ENCODE assay signal across 26 cellular contexts in genomic region chr1:198856601-198857000, GRCh38.
DNase-seq lines count a peak whose midpoint lies in the region; ATAC-seq and TF ChIP-seq lines count a peak whose summit lies in the region.
"Had no signal": no experiment of that assay in that cellular context is flagged by ENCODE, and none has a peak within 500 bp of the region (broad histone marks: within the 10 kb centered on the region; RNA-seq: fewer than 3 reads in every experiment).

No MANE protein-coding gene starts in this region.

- H3K4me3 ChIP-seq in SK-N-MC (no peak overlapping the region), mesenchymal stem cell (ENCODE audit: insufficient read depth in 1 of 2, low read depth in 1 of 2, low read length in 2 of 2) (no peak overlapping the region), dorsolateral prefrontal cortex (no peak overlapping the region)
- H3K4me3 ChIP-seq: GM23338 had no signal

- peak overlapping the region; percentile 28 for H3K27ac Mint-ChIP-seq in activated CD8-positive, alpha-beta T cell treated with anti-CD3 and anti-CD28 coated beads, Interleukin-2, amount 10 ng/mL, durations not matched to agents 7 days and 5 days
- no peak overlapping the region for H3K27ac Mint-ChIP-seq in activated CD8-positive, alpha-beta T cell treated with anti-CD3 and anti-CD28 coated beads for 36 hours
- H3K27ac Mint-ChIP-seq: CD8-positive, alpha-beta memory T cell; GM23338; H9; HFFc6; IgD-negative memory B cell had no signal

- H3K9me3 Mint-ChIP-seq in activated CD8-positive, alpha-beta T cell treated with anti-CD3 and anti-CD28 coated beads, Interleukin-2, amount 10 ng/mL, durations not matched to agents 7 days and 5 days (ENCODE audit: insufficient read depth), result no peaks in the 10 kb centered on the region
- H3K9me3 Mint-ChIP-seq in activated CD8-positive, alpha-beta T cell treated with anti-CD3 and anti-CD28 coated beads for 36 hours, result no peaks in the 10 kb centered on the region
- H3K9me3 Mint-ChIP-seq: CD8-positive, alpha-beta memory T cell; GM23338; H9; HFFc6; IgD-negative memory B cell had no signal

- 2% methylated on average over 2 of the region's 2 CpGs for WGBS in mesenchymal stem cell

- H3K36me3 Mint-ChIP-seq in activated CD8-positive, alpha-beta T cell treated with anti-CD3 and anti-CD28 coated beads, Interleukin-2, amount 10 ng/mL, durations not matched to agents 7 days and 5 days (ENCODE audit: low read depth), result peaks cover 55% of the 10 kb centered on the region
- H3K36me3 Mint-ChIP-seq in activated CD8-positive, alpha-beta T cell treated with anti-CD3 and anti-CD28 coated beads for 36 hours (ENCODE audit: low read depth), result peaks cover 16% of the 10 kb centered on the region

- H3K79me1 ChIP-seq in mesenchymal stem cell (replicated peaks; ENCODE audit: low read length, poor library complexity, severe bottlenecking), result peaks cover 8% of the 10 kb centered on the region

- H3K9me3 ChIP-seq in SK-N-MC (ENCODE audit: low read depth, low read length), result no peaks in the 10 kb centered on the region; the same call in 1 of the 2 replicates
- no peaks in the 10 kb centered on the region for H3K9me3 ChIP-seq in mesenchymal stem cell (ENCODE audit: control insufficient read depth, low read length)
- H3K9me3 ChIP-seq: BE2C had no signal

- no peak for DNase-seq in activated CD8-positive, alpha-beta T cell treated with anti-CD3 and anti-CD28 coated beads, Interleukin-2, amount 10 ng/mL, durations not matched to agents 7 days and 5 days
- no peak for DNase-seq in activated CD8-positive, alpha-beta T cell treated with anti-CD3 and anti-CD28 coated beads for 36 hours
- DNase-seq in SK-N-MC (ENCODE audit: low read depth, low spot score) (no peak), mesenchymal stem cell (peak; percentile 55), dorsolateral prefrontal cortex (no peak), ureter (ENCODE audit: low spot score) (no peak), NOMO-1 (lab: John Stamatoyannopoulos, UW; ENCODE audit: unreplicated experiment in 2 of 2) (no peak)
- no peak for DNase-seq in activated CD4-positive, alpha-beta T cell treated with anti-CD3 and anti-CD28 coated beads, Interleukin-2, amount 50 U/mL, for 1 hour
- DNase-seq: BE2C; CD8-positive, alpha-beta memory T cell; DMS153; H9; HFFc6; MM.1S; NCI-H1694; NCI-H2081; NCI-H2227 treated with DMSO at 0.1 percent for 48 hours; NCI-H526 treated with DMSO at 0.1 percent for 48 hours; SHP77 had no signal

- POLR2A ChIA-PET in activated CD8-positive, alpha-beta T cell treated with anti-CD3 and anti-CD28 coated beads, Interleukin-2, amount 10 ng/mL, durations not matched to agents 7 days and 5 days (lab: Charles Lee), result no interaction called here
- POLR2A ChIA-PET in activated CD8-positive, alpha-beta T cell treated with anti-CD3 and anti-CD28 coated beads for 36 hours (lab: Charles Lee), result no interaction called here

- intact Hi-C loops in activated CD8-positive, alpha-beta T cell treated with anti-CD3 and anti-CD28 coated beads for 36 hours (cut with micrococcal nuclease), result no loop called here
- intact Hi-C loops in dorsolateral prefrontal cortex (cut with DNase I), result no loop called here

- H3K4ac ChIP-seq in mesenchymal stem cell (ENCODE audit: low read depth in 1 of 2, low read length in 2 of 2), result no peak overlapping the region

- H2BK12ac ChIP-seq in mesenchymal stem cell (ENCODE audit: low read length in 2 of 2), result no peak overlapping the region

- no peak overlapping the region for H2BK5ac ChIP-seq in mesenchymal stem cell (ENCODE audit: low read depth, low read length, poor library complexity, severe bottlenecking)

- H3K27ac ChIP-seq in SK-N-MC (peak overlapping the region; percentile 26; the same call in 1 of the 2 replicates), mesenchymal stem cell (ENCODE audit: low read length, poor library complexity, severe bottlenecking) (no peak overlapping the region), dorsolateral prefrontal cortex (peak overlapping the region in 4 of 59 donors; percentile 10 to 65 (median 50))
- H3K27ac ChIP-seq: 22Rv1, KMS-11, RWPE1 had no signal

- no peak overlapping the region for H3K23ac ChIP-seq in mesenchymal stem cell (ENCODE audit: low read length in 2 of 2)

- H2AK5ac ChIP-seq in mesenchymal stem cell (ENCODE audit: low read length, severe bottlenecking), result no peak overlapping the region

- no peak overlapping the region for H3K4me2 ChIP-seq in mesenchymal stem cell (ENCODE audit: low read length, poor library complexity, severe bottlenecking)
- H3K4me2 ChIP-seq: GM23338, KMS-11 had no signal

- H4K8ac ChIP-seq in mesenchymal stem cell (ENCODE audit: low read length), result no peak overlapping the region

- H3K36me3 ChIP-seq in SK-N-MC (ENCODE audit: insufficient read depth, low read length), result peaks cover 73% of the 10 kb centered on the region
- peaks cover 2 to 11% of the 10 kb centered on the region in 2 experiments for H3K36me3 ChIP-seq in mesenchymal stem cell (ENCODE audit: control insufficient read depth in 1 of 2, insufficient read depth in 2 of 2, low read depth in 1 of 2, low read length in 2 of 2)

- no peak for ATAC-seq in activated CD8-positive, alpha-beta T cell treated with anti-CD3 and anti-CD28 coated beads, Interleukin-2, amount 10 ng/mL, durations not matched to agents 7 days and 5 days
- no peak for ATAC-seq in activated CD8-positive, alpha-beta T cell treated with anti-CD3 and anti-CD28 coated beads for 36 hours
- ATAC-seq: GM23338, Panc1 had no signal

- no peaks in the 10 kb centered on the region for H3K4me1 ChIP-seq in mesenchymal stem cell (ENCODE audit: control insufficient read depth, insufficient read depth, low read depth, low read length)

- H3K9ac ChIP-seq in SK-N-MC (ENCODE audit: insufficient read length) (no peak overlapping the region), mesenchymal stem cell (ENCODE audit: low read length) (no peak overlapping the region)
- H3K9ac ChIP-seq: KMS-11 had no signal

- no peaks in the 10 kb centered on the region for H3K4me1 Mint-ChIP-seq in activated CD8-positive, alpha-beta T cell treated with anti-CD3 and anti-CD28 coated beads, Interleukin-2, amount 10 ng/mL, durations not matched to agents 7 days and 5 days (ENCODE audit: low read depth)
- H3K4me1 Mint-ChIP-seq in activated CD8-positive, alpha-beta T cell treated with anti-CD3 and anti-CD28 coated beads for 36 hours (ENCODE audit: low read depth), result peaks cover 2% of the 10 kb centered on the region
- H3K4me1 Mint-ChIP-seq: CD8-positive, alpha-beta memory T cell; GM23338; H9 had no signal

- H3K27me3 ChIP-seq in mesenchymal stem cell (ENCODE audit: control insufficient read depth in 1 of 2, insufficient read depth in 1 of 2, low read length in 2 of 2), result no peaks in the 10 kb centered on the region
- H3K27me3 ChIP-seq in dorsolateral prefrontal cortex, result no peaks in the 10 kb centered on the region
- H3K27me3 ChIP-seq: BE2C had no signal

- H3K27me3 Mint-ChIP-seq in activated CD8-positive, alpha-beta T cell treated with anti-CD3 and anti-CD28 coated beads, Interleukin-2, amount 10 ng/mL, durations not matched to agents 7 days and 5 days (ENCODE audit: low read depth), result no peaks in the 10 kb centered on the region
- no peaks in the 10 kb centered on the region for H3K27me3 Mint-ChIP-seq in activated CD8-positive, alpha-beta T cell treated with anti-CD3 and anti-CD28 coated beads for 36 hours
- H3K27me3 Mint-ChIP-seq: CD8-positive, alpha-beta memory T cell; IgD-negative memory B cell had no signal

- H3K18ac ChIP-seq in mesenchymal stem cell (ENCODE audit: low read depth in 1 of 2, low read length in 2 of 2), result no peak overlapping the region

- CTCF ChIA-PET in activated CD8-positive, alpha-beta T cell treated with anti-CD3 and anti-CD28 coated beads, Interleukin-2, amount 10 ng/mL, durations not matched to agents 7 days and 5 days (lab: Charles Lee), result interaction anchor here (0.6 to 1.2 kb wide), 3 partner anchors 27 to 498 kb away, joined by 3 read pairs; no protein-coding TSS in a partner anchor
- CTCF ChIA-PET in activated CD8-positive, alpha-beta T cell treated with anti-CD3 and anti-CD28 coated beads for 36 hours (lab: Charles Lee), result interaction anchor here (1.1 kb wide), 1 partner anchor 19 kb away, joined by 3 read pairs; no protein-coding TSS in a partner anchor

- no peak overlapping the region for H3K4me3 Mint-ChIP-seq in activated CD8-positive, alpha-beta T cell treated with anti-CD3 and anti-CD28 coated beads, Interleukin-2, amount 10 ng/mL, durations not matched to agents 7 days and 5 days
- H3K4me3 Mint-ChIP-seq in activated CD8-positive, alpha-beta T cell treated with anti-CD3 and anti-CD28 coated beads for 36 hours, result no peak overlapping the region
- H3K4me3 Mint-ChIP-seq: CD14-positive monocyte; CD8-positive, alpha-beta memory T cell; GM23338; H9; HFFc6; IgD-negative memory B cell had no signal

- no peak overlapping the region for H2BK120ac ChIP-seq in mesenchymal stem cell (ENCODE audit: low read depth, low read length)

- TF ChIP-seq CTCF in activated CD8-positive, alpha-beta T cell treated with anti-CD3 and anti-CD28 coated beads for 36 hours (IDR thresholded peaks at IDR 0.05), result no peak
- no peak for TF ChIP-seq CTCF in dorsolateral prefrontal cortex (IDR thresholded peaks at IDR 0.05 in 54 of 56, conservative IDR thresholded peaks at IDR 0.05 in 2 of 56; ENCODE audit: low read depth in 1 of 56, partially characterized antibody in 56 of 56)

- no peak overlapping the region for H3K14ac ChIP-seq in mesenchymal stem cell (ENCODE audit: low read length in 2 of 2)

- H2BK15ac ChIP-seq in mesenchymal stem cell (ENCODE audit: low read depth, poor library complexity, severe bottlenecking), result no peak overlapping the region

- H4K91ac ChIP-seq in mesenchymal stem cell (ENCODE audit: low read length), result no peak overlapping the region

- no peak overlapping the region for H2AFZ ChIP-seq in mesenchymal stem cell (ENCODE audit: low read depth, low read length)
- H2AFZ ChIP-seq: GM23338 had no signal
